ENCODE assay signal across 18 cellular contexts in the genomic region with DNA sequence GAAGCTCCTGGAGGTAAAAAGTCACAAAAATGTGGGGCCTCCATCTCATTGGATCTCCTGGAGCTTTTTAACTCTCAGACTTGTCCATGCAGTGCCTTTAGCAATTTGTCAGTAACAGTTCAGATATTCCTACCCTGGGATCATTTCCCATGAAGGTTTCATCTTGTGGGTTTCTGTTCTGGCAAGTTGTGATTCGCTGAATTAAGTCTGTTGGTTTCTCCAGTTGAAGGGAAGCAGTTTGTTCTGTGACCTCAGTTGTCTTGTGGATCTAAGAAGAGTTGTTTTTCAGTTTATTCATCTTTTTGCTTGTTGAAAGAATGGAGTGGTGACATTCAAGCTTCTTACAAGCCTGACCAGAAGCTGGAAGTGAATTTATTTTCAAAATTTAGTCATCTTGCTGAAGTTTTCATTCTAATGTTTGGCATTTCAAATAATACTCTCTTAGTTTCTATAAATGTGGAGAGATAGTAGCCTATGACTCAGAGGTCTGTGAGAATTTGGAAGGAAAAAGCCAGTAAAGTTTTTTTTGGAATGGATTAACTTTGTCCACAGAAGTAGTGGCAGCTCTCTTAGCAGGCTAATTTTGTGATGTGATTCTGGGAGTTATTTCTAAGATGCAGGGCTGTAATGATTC.
A peak's percentile ranks its signal among the peaks of the same experiment; 100 is the strongest.
DNase-seq lines count a peak whose midpoint lies in the region; ATAC-seq and TF ChIP-seq lines count a peak whose summit lies in the region.
"Had no signal": no experiment of that assay in that cellular context is flagged by ENCODE, and none has a peak within 500 bp of the region (broad histone marks: within the 10 kb centered on the region; RNA-seq: fewer than 3 reads in every experiment).

No MANE protein-coding gene starts in this region.

- no peaks in the 10 kb centered on the region; the same call in 1 of the 2 replicates for H3K9me3 ChIP-seq in IMR-90 (ENCODE audit: control insufficient read depth, insufficient read depth, low read length)
- peaks cover 0 to 27% of the 10 kb centered on the region in 2 donors for H3K9me3 ChIP-seq in left lung
- H3K9me3 ChIP-seq: adrenal gland had no signal

- dilution Hi-C loops in IMR-90 (cut with HindIII; ENCODE audit: low sequenced_read_pairs, unreplicated experiment), result no loop called here

- no peak overlapping the region for H4K91ac ChIP-seq in IMR-90 (ENCODE audit: insufficient read depth, low read depth, low read length)

- H3K9me3 Mint-ChIP-seq in glutamatergic neuron (ENCODE audit: unreplicated experiment), result no peaks in the 10 kb centered on the region

- H3K4me2 ChIP-seq in IMR-90 (ENCODE audit: low read depth, low read length), result peak overlapping the region; percentile 59; the same call in 1 of the 2 replicates

- CTCF ChIA-PET in AG04449 (lab: Yijun Ruan, JAX) (interaction anchor here (1.0 kb wide), 1 partner anchor 16 kb away, joined by 3 read pairs; no protein-coding TSS in a partner anchor), IMR-90 (lab: Yijun Ruan, JAX) (no interaction called here)

- H3K18ac ChIP-seq in IMR-90 (ENCODE audit: low read depth, low read length), result peak overlapping the region; percentile 45; the same call in 1 of the 2 replicates

- H2BK20ac ChIP-seq in IMR-90 (ENCODE audit: low read depth, low read length), result peak overlapping the region; percentile 7; the same call in 1 of the 2 replicates

- WGBS in IMR-90 (ENCODE audit: extremely low coverage in 2 of 2, insufficient read length in 1 of 2), 2 experiments, result no CpG with 5 or more reads among the region's 1 CpG

- H3K27ac Mint-ChIP-seq in glutamatergic neuron (ENCODE audit: unreplicated experiment), result no peak overlapping the region
- H3K27ac Mint-ChIP-seq: activated CD4-positive, alpha-beta memory T cell treated with anti-CD3 and anti-CD28 coated beads, Interleukin-2, amount 10 ng/mL, durations not matched to agents 7 days and 5 days; natural killer cell had no signal

- peak overlapping the region; percentile 21; the same call in 1 of the 2 replicates for H3K9ac ChIP-seq in IMR-90 (ENCODE audit: low read depth, low read length)

- in situ Hi-C loops in IMR-90 (cut with MboI; ENCODE audit: low sequenced_read_pairs), result no loop called here

- peak overlapping the region; percentile 73 for H2BK5ac ChIP-seq in IMR-90 (ENCODE audit: low read depth, low read length, poor library complexity, severe bottlenecking)

- H2BK15ac ChIP-seq in IMR-90 (ENCODE audit: low read depth, low read length), result peak overlapping the region; percentile 15; the same call in 1 of the 3 replicates

- peak overlapping the region; percentile 8; the same call in 1 of the 2 replicates for H3K23ac ChIP-seq in IMR-90 (ENCODE audit: low read depth, low read length)

- peak overlapping the region; percentile 66 for H2BK120ac ChIP-seq in IMR-90 (ENCODE audit: low read depth, low read length)

- BruUV-seq in IMR-90 (replicated peaks; lab: Mats Ljungman, UMichigan), result no TSS peak

- no peaks in the 10 kb centered on the region for H3K4me1 Mint-ChIP-seq in glutamatergic neuron (ENCODE audit: low read depth, unreplicated experiment)
- H3K4me1 Mint-ChIP-seq: activated CD4-positive, alpha-beta memory T cell treated with anti-CD3 and anti-CD28 coated beads, Interleukin-2, amount 10 ng/mL, durations not matched to agents 7 days and 5 days; natural killer cell had no signal

- TF ChIP-seq CTCF in AG04449 (IDR thresholded peaks at IDR 0.05; ENCODE audit: insufficient read depth, low read length, missing control alignments) (no peak), IMR-90 (conservative IDR thresholded peaks at IDR 0.05; ENCODE audit: low read depth, low read length) (no peak), epithelial cell of esophagus (IDR thresholded peaks at IDR 0.05; ENCODE audit: insufficient read depth, low read depth, low read length, missing control alignments) (no peak), left lung (IDR thresholded peaks at IDR 0.05) (no peak), glutamatergic neuron (IDR thresholded peaks at IDR 0.05; ENCODE audit: partially characterized antibody, unreplicated experiment) (no peak)

- no peaks in the 10 kb centered on the region for H3K79me1 ChIP-seq in IMR-90 (ENCODE audit: low read depth in 1 of 2, low read length in 2 of 2)

- H4K8ac ChIP-seq in IMR-90 (ENCODE audit: low read depth in 2 of 2, low read length in 2 of 2), result peak overlapping the region; percentile 24 to 66

- no peaks in the 10 kb centered on the region for H3K36me3 ChIP-seq in IMR-90 (ENCODE audit: control insufficient read depth, insufficient read depth, low read length)
- no peaks in the 10 kb centered on the region for H3K36me3 ChIP-seq in left lung
- H3K36me3 ChIP-seq: adrenal gland had no signal

- H2AK5ac ChIP-seq in IMR-90 (ENCODE audit: low read depth, low read length), result no peak overlapping the region

- H3K9me1 ChIP-seq in IMR-90 (ENCODE audit: insufficient read depth, low read length), result no peaks in the 10 kb centered on the region; the same call in 1 of the 2 replicates

- DNase-seq in AG04449 (ENCODE audit: low read depth, low spot score), result peak; percentile 37
- DNase-seq in IMR-90, result peak; percentile 62
- DNase-seq in epithelial cell of esophagus (ENCODE audit: low read depth), result peak; percentile 75
- no peak for DNase-seq in left lung
- DNase-seq in stimulated activated CD4-positive, alpha-beta T cell treated with anti-CD3 and anti-CD28 coated beads, Interleukin-12 subunit alpha, Interleukin-12 subunit beta, amount 100 ng/mL, for 4 hours, result no peak
- DNase-seq in glutamatergic neuron, result no peak
- no peak for DNase-seq in GM19238 (ENCODE audit: insufficient read length, low spot score)
- DNase-seq: ACHN; activated CD4-positive, alpha-beta memory T cell treated with anti-CD3 and anti-CD28 coated beads, Interleukin-2, amount 10 ng/mL, durations not matched to agents 7 days and 5 days; adrenal gland; left colon; natural killer cell; NCI-H1417; NCI-H2227 treated with DMSO at 0.1 percent for 48 hours; stimulated activated CD4-positive, alpha-beta T cell treated with anti-CD3 and anti-CD28 coated beads, Interleukin-4, amount 100 ng/mL, for 4 hours had no signal

- TF ChIP-seq RAD21 in IMR-90 (IDR thresholded peaks at IDR 0.05; ENCODE audit: low read length), result no peak

- H4K5ac ChIP-seq in IMR-90 (ENCODE audit: low read depth, low read length), result peak overlapping the region; percentile 12; the same call in 1 of the 2 replicates

- no peaks in the 10 kb centered on the region for H3K27me3 Mint-ChIP-seq in glutamatergic neuron (ENCODE audit: unreplicated experiment)
- H3K27me3 Mint-ChIP-seq: activated CD4-positive, alpha-beta memory T cell treated with anti-CD3 and anti-CD28 coated beads, Interleukin-2, amount 10 ng/mL, durations not matched to agents 7 days and 5 days had no signal

- no peaks in the 10 kb centered on the region for H3K27me3 ChIP-seq in IMR-90 (ENCODE audit: control insufficient read depth, insufficient read depth, low read length)
- H3K27me3 ChIP-seq in left lung, result no peaks in the 10 kb centered on the region
- H3K27me3 ChIP-seq: adrenal gland had no signal

- POLR2A ChIA-PET in AG04449 (lab: Yijun Ruan, JAX) (interaction anchor here (0.8 kb wide), 1 partner anchor 255 kb away, joined by 3 read pairs; no protein-coding TSS in a partner anchor), IMR-90 (lab: Charles Lee; ENCODE audit: unreplicated experiment) (no interaction called here)

- peak; percentile 85 for ATAC-seq in IMR-90 (ENCODE audit: low read depth)
- peak; percentile 53 for ATAC-seq in left lung
- no peak for ATAC-seq in HG02798 (IDR thresholded peaks at IDR 0.05; ENCODE audit: poor library complexity, unreplicated experiment)
- ATAC-seq: K562, left colon, natural killer cell had no signal

- no peak overlapping the region; the same call in none of the 2 replicates for H3K14ac ChIP-seq in IMR-90 (replicated peaks; ENCODE audit: low read depth, low read length)

- peaks cover 3% of the 10 kb centered on the region for H3K4me1 ChIP-seq in IMR-90 (ENCODE audit: control insufficient read depth, insufficient read depth, low read length)
- no peaks in the 10 kb centered on the region for H3K4me1 ChIP-seq in left lung
- H3K4me1 ChIP-seq: adrenal gland had no signal

- peak overlapping the region; percentile 65 for H2AFZ ChIP-seq in IMR-90 (replicated peaks; ENCODE audit: low read length, poor library complexity)

- no peaks in the 10 kb centered on the region for H4K20me1 ChIP-seq in IMR-90 (ENCODE audit: insufficient read depth, low read length)

- H3K56ac ChIP-seq in IMR-90 (ENCODE audit: extremely low read depth, insufficient read depth, low read length), result peak overlapping the region; percentile 56; the same call in 1 of the 2 replicates

- intact Hi-C loops in IMR-90 (cut with micrococcal nuclease) (loop anchor here (5.0 kb wide), 1 partner anchor 377 kb away; no protein-coding TSS in a partner anchor), left lung (cut with DNase I) (no loop called here)

- no peaks in the 10 kb centered on the region for H3K36me3 Mint-ChIP-seq in glutamatergic neuron (ENCODE audit: unreplicated experiment)
- H3K36me3 Mint-ChIP-seq: natural killer cell had no signal

- no peak for TF ChIP-seq POLR2A in IMR-90 (IDR thresholded peaks at IDR 0.05; ENCODE audit: low read depth, low read length)

- H3K27ac ChIP-seq in IMR-90 (ENCODE audit: insufficient read depth, low read length) (peak overlapping the region; percentile 37), left lung (no peak overlapping the region)
- H3K27ac ChIP-seq: adrenal gland, SK-N-MC had no signal

- peak overlapping the region; percentile 12; the same call in 1 of the 2 replicates for H3K4ac ChIP-seq in IMR-90 (ENCODE audit: low read depth, low read length)

- H2AK9ac ChIP-seq in IMR-90 (replicated peaks; ENCODE audit: low read depth, low read length, poor library complexity), result no peak overlapping the region

- H3K4me3 Mint-ChIP-seq in glutamatergic neuron (ENCODE audit: unreplicated experiment), result no peak overlapping the region
- H3K4me3 Mint-ChIP-seq: activated CD4-positive, alpha-beta memory T cell treated with anti-CD3 and anti-CD28 coated beads, Interleukin-2, amount 10 ng/mL, durations not matched to agents 7 days and 5 days; natural killer cell had no signal

- H3K4me3 ChIP-seq in AG04449 (ENCODE audit: low read depth, low read length), result no peak overlapping the region
- no peak overlapping the region for H3K4me3 ChIP-seq in IMR-90 (ENCODE audit: insufficient read depth, low read depth, low read length)
- no peak overlapping the region for H3K4me3 ChIP-seq in epithelial cell of esophagus (ENCODE audit: low read length)
- H3K4me3 ChIP-seq in left lung, result no peak overlapping the region
- H3K4me3 ChIP-seq: adrenal gland, K562, SK-N-MC had no signal

TF ChIP-seq in IMR-90, 13 proteins besides CTCF, POLR2A, EP300 and RAD21 (continues in another document):
- TF ChIP-seq NFE2L2 (IDR thresholded peaks at IDR 0.05; ENCODE audit: low read depth, low read length) (no peak), RFX5 (IDR thresholded peaks at IDR 0.05; ENCODE audit: low read depth, low read length) (no peak), FOS (IDR thresholded peaks at IDR 0.05; ENCODE audit: low read depth, low read length) (peak; percentile 12; the same call in 1 of the 2 replicates)

Comparison
In these comparisons a context has a peak if more than half of its experiments do, and no peak if none do; other contexts are left out.
1. DNase-seq: peak in AG04449 (single experiment), IMR-90 (single experiment) and epithelial cell of esophagus (single experiment); none in left lung (0 of 2), stimulated activated CD4-positive, alpha-beta T cell treated with anti-CD3 and anti-CD28 coated beads, Interleukin-12 subunit alpha, Interleukin-12 subunit beta, amount 100 ng/mL, for 4 hours (single experiment), glutamatergic neuron (single experiment) and GM19238 (single experiment).